8 cellular contexts compared by ENCODE assay signal in the genomic region with DNA sequence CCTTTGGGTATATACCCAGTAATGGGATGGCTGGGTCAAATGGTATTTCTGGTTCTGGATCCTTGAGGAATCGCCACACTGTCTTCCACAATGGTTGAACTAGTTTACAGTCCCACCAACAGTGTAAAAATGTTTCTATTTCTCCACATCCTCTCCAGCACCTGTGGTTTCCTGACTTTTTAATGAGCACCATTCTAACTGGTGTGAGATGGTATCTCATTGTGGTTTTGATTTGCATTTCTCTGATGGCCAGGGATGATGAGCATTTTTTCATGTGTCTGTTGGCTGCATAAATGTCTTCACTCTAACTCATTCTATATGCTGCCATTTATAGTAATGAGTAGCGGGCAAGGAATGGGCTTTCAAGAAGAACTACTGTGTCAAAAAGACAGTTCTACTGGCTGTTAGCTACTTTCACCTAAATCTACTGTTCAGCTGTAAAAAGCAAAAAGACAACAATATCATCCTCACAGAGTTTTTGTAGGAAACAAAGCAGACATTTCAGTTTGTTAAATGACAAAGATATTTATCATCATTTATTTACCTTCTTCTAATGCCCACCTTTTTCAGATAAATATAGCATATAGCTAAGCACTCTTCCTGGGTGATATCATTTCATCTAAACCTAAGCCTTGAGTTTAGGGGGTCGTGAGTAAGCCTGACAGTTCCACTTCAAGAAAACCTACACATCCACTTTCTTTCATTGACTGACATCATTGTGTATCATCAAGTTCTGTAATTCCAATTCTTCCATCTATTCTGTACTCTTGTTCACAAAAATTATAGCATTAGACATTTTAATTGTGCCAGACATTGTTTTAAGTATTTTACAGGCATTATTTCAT.
DNase-seq lines count a peak whose midpoint lies in the region; ATAC-seq lines count a peak whose summit lies in the region.
"Not testable (repeated sequence)": the region's sequence is repeated elsewhere in the genome, so short reads cannot be mapped to it uniquely, and the experiment has no call there.

No MANE protein-coding gene starts in this region.

- H3K9me3 ChIP-seq in T-helper 17 cell (ENCODE audit: control insufficient read depth, low read length, poor library complexity, severe bottlenecking): not testable (repeated sequence)

- not testable (repeated sequence) for H3K4me3 ChIP-seq in ACC112 (ENCODE audit: low read depth, low read length)

- not testable (repeated sequence) for H2AFZ ChIP-seq in ACC112 (ENCODE audit: low read length, unreplicated experiment)

- 0 out of 2 replicates have a peak overlapping the region, but pooled peaks have one; percentile 17 for H3K27ac ChIP-seq in ACC112 (ENCODE audit: low read depth, low read length)

- not testable (repeated sequence) for H3K9me3 Mint-ChIP-seq in activated CD8-positive, alpha-beta memory T cell treated with anti-CD3 and anti-CD28 coated beads, Interleukin-2, amount 10 ng/mL, durations not matched to agents 7 days and 5 days (ENCODE audit: low read depth); activated naive CD4-positive, alpha-beta T cell treated with anti-CD3 and anti-CD28 coated beads, Interleukin-2, amount 50 U/mL, for 72 hours; immature natural killer cell

- H3K4me1 Mint-ChIP-seq in T-helper 17 cell: peaks cover 49% of the 10 kb centered on the region
- peaks cover 50% of the 10 kb centered on the region for H3K4me1 Mint-ChIP-seq in activated CD8-positive, alpha-beta memory T cell treated with anti-CD3 and anti-CD28 coated beads, Interleukin-2, amount 10 ng/mL, durations not matched to agents 7 days and 5 days
- peaks cover 51 to 60% of the 10 kb centered on the region in 2 donors for H3K4me1 Mint-ChIP-seq in immature natural killer cell

- not testable (repeated sequence) for H3K36me3 Mint-ChIP-seq in T-helper 17 cell (ENCODE audit: low read depth); immature natural killer cell
- H3K36me3 Mint-ChIP-seq in activated CD8-positive, alpha-beta memory T cell treated with anti-CD3 and anti-CD28 coated beads, Interleukin-2, amount 10 ng/mL, durations not matched to agents 7 days and 5 days: peaks cover 29% of the 10 kb centered on the region
- peaks cover 0 to 20% of the 10 kb centered on the region in 2 donors for H3K36me3 Mint-ChIP-seq in activated naive CD4-positive, alpha-beta T cell treated with anti-CD3 and anti-CD28 coated beads, Interleukin-2, amount 50 U/mL, for 72 hours

- H3K27ac Mint-ChIP-seq in T-helper 17 cell: not testable (repeated sequence)
- H3K27ac Mint-ChIP-seq in activated CD8-positive, alpha-beta memory T cell treated with anti-CD3 and anti-CD28 coated beads, Interleukin-2, amount 10 ng/mL, durations not matched to agents 7 days and 5 days: peak overlapping the region; percentile 58
- peak overlapping the region; percentile 26 to 30 for H3K27ac Mint-ChIP-seq in activated naive CD4-positive, alpha-beta T cell treated with anti-CD3 and anti-CD28 coated beads, Interleukin-2, amount 50 U/mL, for 72 hours
- peak overlapping the region; percentile 24 to 87 (median 67) for H3K27ac Mint-ChIP-seq in immature natural killer cell

- ATAC-seq in T-helper 17 cell: peak; percentile 36
- ATAC-seq in activated CD8-positive, alpha-beta memory T cell treated with anti-CD3 and anti-CD28 coated beads, Interleukin-2, amount 10 ng/mL, durations not matched to agents 7 days and 5 days: peak; percentile 52
- not testable (repeated sequence) for ATAC-seq in activated naive CD4-positive, alpha-beta T cell treated with anti-CD3 and anti-CD28 coated beads, Interleukin-2, amount 50 U/mL, for 72 hours
- peak; percentile 28 for ATAC-seq in stimulated activated naive CD8-positive, alpha-beta T cell treated with anti-CD3 and anti-CD28 coated beads, Interleukin-15, Interleukin-2, amounts not matched to agents 100 U/mL and 50 U/mL, for 24 hours

- peak; percentile 26 for DNase-seq in GF-D8 (lab: John Stamatoyannopoulos, UW)
- DNase-seq in M059J (ENCODE audit: low read depth): peak; percentile 44
- not testable (repeated sequence) for DNase-seq in T-helper 17 cell; activated CD8-positive, alpha-beta memory T cell treated with anti-CD3 and anti-CD28 coated beads, Interleukin-2, amount 10 ng/mL, durations not matched to agents 7 days and 5 days; activated naive CD4-positive, alpha-beta T cell treated with anti-CD3 and anti-CD28 coated beads, Interleukin-2, amount 50 U/mL, for 72 hours (ENCODE audit: low spot score in 2 of 2); stimulated activated naive CD8-positive, alpha-beta T cell treated with anti-CD3 and anti-CD28 coated beads, Interleukin-15, Interleukin-2, amounts not matched to agents 100 U/mL and 50 U/mL, for 24 hours
- DNase-seq in immature natural killer cell: peak; percentile 63 to 65 (median 64)

- H3K36me3 ChIP-seq in ACC112 (ENCODE audit: insufficient read depth, low read length): not testable (repeated sequence)

- not testable (repeated sequence) for H3K27me3 ChIP-seq in ACC112 (ENCODE audit: insufficient read depth, low read length)

- not testable (repeated sequence) for H3K27me3 Mint-ChIP-seq in T-helper 17 cell; activated CD8-positive, alpha-beta memory T cell treated with anti-CD3 and anti-CD28 coated beads, Interleukin-2, amount 10 ng/mL, durations not matched to agents 7 days and 5 days; immature natural killer cell (ENCODE audit: low read depth in 3 of 3)

- H3K4me3 Mint-ChIP-seq in T-helper 17 cell (peak overlapping the region; percentile 33), immature natural killer cell (peak overlapping the region; percentile 42 to 82 (median 75))
- H3K4me3 Mint-ChIP-seq in activated CD8-positive, alpha-beta memory T cell treated with anti-CD3 and anti-CD28 coated beads, Interleukin-2, amount 10 ng/mL, durations not matched to agents 7 days and 5 days: peak overlapping the region; percentile 21

- peaks cover 58% of the 10 kb centered on the region for H3K4me1 ChIP-seq in ACC112 (ENCODE audit: control insufficient read depth, insufficient read depth, low read length, unreplicated experiment)

- CTCF ChIA-PET in activated CD8-positive, alpha-beta memory T cell treated with anti-CD3 and anti-CD28 coated beads, Interleukin-2, amount 10 ng/mL, durations not matched to agents 7 days and 5 days (lab: Charles Lee): interaction anchor here (0.5 to 1.3 kb wide), 3 partner anchors 17 to 28 kb away, joined by 3 read pairs; no protein-coding TSS in a partner anchor

- peaks cover 52% of the 10 kb centered on the region for H3K79me2 ChIP-seq in ACC112 (ENCODE audit: control insufficient read depth, insufficient read depth, low read length, unreplicated experiment)

Comparison
In these comparisons a context has a peak if more than half of its experiments do, and no peak if none do; other contexts are left out.
1. H3K4me3 Mint-ChIP-seq: peak in every context shown above with its lines; median percentile 75 in immature natural killer cell; 33 in T-helper 17 cell; 21 in activated CD8-positive, alpha-beta memory T cell treated with anti-CD3 and anti-CD28 coated beads, Interleukin-2, amount 10 ng/mL, durations not matched to agents 7 days and 5 days.